Comparison of ENCODE assay signal across 32 cellular contexts in genomic region chr12:5888816-5889315, GRCh38. TPM values are rescaled to one million over a fixed set of nuclear protein-coding genes. Genes with fewer than 3 reads are reported as not detected.
"Had no signal": no experiment of that assay in that cellular context is flagged by ENCODE, and none has a peak within 500 bp of the region (broad histone marks: within the 10 kb centered on the region; RNA-seq: fewer than 3 reads in every experiment).

No MANE protein-coding gene starts in this region.

- H3K27me3 ChIP-seq: ascending aorta, body of pancreas, breast epithelium had no signal

- ATAC-seq: body of pancreas, Panc1 had no signal

- H3K9me3 ChIP-seq: ascending aorta, body of pancreas, breast epithelium, SJSA1, SK-N-SH had no signal

- DNase-seq: activated B cell treated with CpG ODN at 0.5 μM for 24 hours; activated CD4-positive, alpha-beta T cell treated with anti-CD3 and anti-CD28 coated beads for 4 hours; activated CD4-positive, alpha-beta T cell treated with anti-CD3 and anti-CD28 coated beads, Interleukin-2, amount 50 U/mL, for 1 hour; activated CD4-positive, CD25-positive, alpha-beta regulatory T cell treated with anti-CD3 and anti-CD28 coated beads, Interleukin-2, amount 50 U/mL, for 72 hours; activated CD8-positive, alpha-beta memory T cell treated with anti-CD3 and anti-CD28 coated beads, Interleukin-2, amount 50 U/mL, for 4 hours; activated naive CD4-positive, alpha-beta T cell treated with anti-CD3 and anti-CD28 coated beads, Interleukin-2, amount 50 U/mL, for 16 hours; activated T-cell treated with anti-CD3 and anti-CD28 coated beads for 4 hours; activated T-cell treated with anti-CD3 and anti-CD28 coated beads, Interleukin-2, amount 50 U/mL, for 4 hours; amygdala; body of pancreas; NCI-H1048; NCI-H1436 treated with DMSO at 0.1 percent for 48 hours; NCI-H187; NCI-H2029 treated with DMSO at 0.1 percent for 48 hours; NCI-H2107; NCI-H510A; NCI-H526; NCI-H748 treated with DMSO at 0.1 percent for 48 hours; SHP77 treated with DMSO at 0.1 percent for 48 hours; T-helper 1 cell; T-helper 9 cell had no signal

- H3K9ac ChIP-seq: SK-N-SH had no signal

- H3K27ac ChIP-seq: ascending aorta, body of pancreas, breast epithelium, SJSA1, VCaP had no signal

- FAIRE-seq: K562 had no signal

- H3K4me1 ChIP-seq: ascending aorta, body of pancreas, breast epithelium, SJSA1 had no signal

- H3K36me3 ChIP-seq: ascending aorta, breast epithelium, SJSA1 had no signal

- H3K4me3 ChIP-seq: ascending aorta, body of pancreas, breast epithelium, K562, SJSA1 had no signal

RNA-seq across cellular contexts. Expression of gene ANO2, which starts 56.2 kb away (rescaled TPM):
- total RNA-seq: activated B cell treated with CpG ODN at 0.5 μM for 24 hours; activated CD4-positive, alpha-beta memory T cell treated with anti-CD3 and anti-CD28 coated beads for 36 hours; activated naive CD8-positive, alpha-beta T cell treated with anti-CD3 and anti-CD28 coated beads for 36 hours; activated T-cell treated with anti-CD3 and anti-CD28 coated beads, Interleukin-2, amount 50 U/mL, for 4 hours; activated T-helper 1 cell treated with anti-CD3 and anti-CD28 coated beads, Interleukin-12 subunit alpha, Interleukin-12 subunit beta, Interleukin-2, Interleukin-4 antibody, amounts not matched to agents 30 ng/mL and 10 ng/mL and 1 ng/mL, durations not matched to agents 14 hours and 24 hours and 36 hours; MCF 10A; SJSA1 had no signal
- polyA plus RNA-seq: K562, SK-N-SH had no signal
